9 cellular contexts compared by ENCODE assay signal in genomic region chr18:26225022-26225693, GRCh38. TPM values are rescaled to one million over a fixed set of nuclear protein-coding genes. Genes with fewer than 3 reads are reported as not detected.
DNase-seq lines count a peak whose midpoint lies in the region; ATAC-seq, FAIRE-seq and TF ChIP-seq lines count a peak whose summit lies in the region.
"Had no signal": no experiment of that assay in that cellular context is flagged by ENCODE, and none has a peak within 500 bp of the region (broad histone marks: within the 10 kb centered on the region; RNA-seq: fewer than 3 reads in every experiment).

No MANE protein-coding gene starts in this region.

- ATAC-seq in SK-N-SH treated with all-trans-retinoic acid at 6 μM for 48 hours = no peak
- ATAC-seq in K562 = no peak

- H3K4me1 ChIP-seq in SK-N-SH (ENCODE audit: control insufficient read depth in 1 of 2, insufficient read depth in 2 of 2, low read depth in 1 of 2, low read length in 1 of 2) = peaks cover 0 to 3% of the 10 kb centered on the region in 2 experiments; a peak in 2 of 4 replicates
- peaks cover 10 to 27% of the 10 kb centered on the region in 2 experiments; a peak in 4 of 5 replicates for H3K4me1 ChIP-seq in K562 (replicated peaks in 1 of 2; ENCODE audit: control insufficient read depth in 2 of 2, insufficient read depth in 2 of 2, low read length in 2 of 2)
- H3K4me1 ChIP-seq in osteoblast (ENCODE audit: insufficient read depth, low read length) = peaks cover 4% of the 10 kb centered on the region

- H3K27me3 ChIP-seq in SK-N-SH (ENCODE audit: insufficient read depth) (no peaks in the 10 kb centered on the region), K562 (ENCODE audit: control insufficient read depth in 2 of 2, insufficient read depth in 2 of 2, low read length in 2 of 2) (peaks cover 0 to 2% of the 10 kb centered on the region in 2 experiments; a peak in 2 of 5 replicates), osteoblast (ENCODE audit: insufficient read depth, low read length) (no peaks in the 10 kb centered on the region)

- H3K9me2 ChIP-seq in SK-N-SH = no peaks in the 10 kb centered on the region

- H3K79me2 ChIP-seq in SK-N-SH (ENCODE audit: insufficient read depth) = no peaks in the 10 kb centered on the region
- H3K79me2 ChIP-seq in K562 (ENCODE audit: control insufficient read depth, insufficient read depth, low read length) = peaks cover 36% of the 10 kb centered on the region
- no peaks in the 10 kb centered on the region for H3K79me2 ChIP-seq in osteoblast (ENCODE audit: insufficient read depth, low read length)

- H4K20me1 ChIP-seq in SK-N-SH (ENCODE audit: insufficient read depth) (no peaks in the 10 kb centered on the region), K562 (replicated peaks; ENCODE audit: control insufficient read depth, insufficient read depth, low read length) (no peaks in the 10 kb centered on the region), osteoblast (ENCODE audit: insufficient read depth, low read length) (no peaks in the 10 kb centered on the region)

- TF ChIP-seq EP300 in SK-N-SH (IDR thresholded peaks at IDR 0.05; ENCODE audit: borderline replicate concordance in 1 of 2, low read depth in 1 of 2, low read length in 1 of 2) (no peak), K562 (IDR thresholded peaks at IDR 0.05; ENCODE audit: low read length) (no peak)

- POLR2A ChIA-PET in SK-N-SH (lab: Yijun Ruan, JAX) = no interaction called here
- POLR2A ChIA-PET in K562 (lab: Yijun Ruan, JAX) = interaction anchor here (1.1 to 2.2 kb wide), 2 partner anchors 10 kb away, joined by 3 to 10 read pairs; no protein-coding TSS in a partner anchor

- TF ChIP-seq POLR2A in K562 (conservative IDR thresholded peaks at IDR 0.05) = no peak

- CTCF ChIA-PET in SK-N-SH (lab: Yijun Ruan, JAX) (interaction anchor here (0.7 kb wide), 1 partner anchor 322 kb away, joined by 3 read pairs; no protein-coding TSS in a partner anchor), K562 (lab: Yijun Ruan, JAX; ENCODE audit: low intra/inter-chr PET ratio) (no interaction called here)

- H3K9ac ChIP-seq in SK-N-SH (peak overlapping the region; percentile 53; the same call in 1 of the 2 replicates), K562 (ENCODE audit: insufficient read depth in 1 of 2, low read depth in 2 of 2, low read length in 2 of 2) (no peak overlapping the region; a peak in 1 of 4 replicates)

- H3K27ac ChIP-seq in SK-N-SH (ENCODE audit: low read depth in 2 of 2, low read length in 1 of 2) (no peak overlapping the region), K562 (ENCODE audit: extremely low read depth, low read depth, low read length) (no peak overlapping the region), osteoblast (ENCODE audit: low read depth, low read length) (no peak overlapping the region)

- H3K9me3 ChIP-seq in SK-N-SH (no peaks in the 10 kb centered on the region), K562 (replicated peaks; ENCODE audit: control insufficient read depth, insufficient read depth, low read depth, low read length) (no peaks in the 10 kb centered on the region), osteoblast (ENCODE audit: low read depth, low read length) (no peaks in the 10 kb centered on the region)

- DNase-seq in SK-N-SH = no peak
- peak; percentile 38 for DNase-seq in M059J (ENCODE audit: low read depth)
- DNase-seq in K562 (ENCODE audit: extremely low read depth in 1 of 4, low spot score in 3 of 4) = no peak
- no peak for DNase-seq in osteoblast (ENCODE audit: insufficient read length, low spot score, missing footprints)
- no peak for DNase-seq in iPS-NIHi11 (ENCODE audit: low spot score)
- DNase-seq in HK-2 (ENCODE audit: unreplicated experiment) = no peak
- DNase-seq in ACHN = no peak
- DNase-seq: stimulated activated naive CD4-positive, alpha-beta T cell treated with Interleukin-2 at 50 U/mL for 16 hours had no signal

- H3K9me1 ChIP-seq in K562 (ENCODE audit: control insufficient read depth, insufficient read depth, low read length) = no peaks in the 10 kb centered on the region

- H3K36me3 ChIP-seq in SK-N-SH (replicated peaks in 1 of 2; ENCODE audit: control insufficient read depth in 1 of 2, insufficient read depth in 2 of 2, low read length in 1 of 2) = no peaks in the 10 kb centered on the region
- peaks cover 1% of the 10 kb centered on the region; the same call in 2 of the 3 replicates for H3K36me3 ChIP-seq in K562 (ENCODE audit: control insufficient read depth, insufficient read depth, low read length)
- no peaks in the 10 kb centered on the region for H3K36me3 ChIP-seq in osteoblast (ENCODE audit: insufficient read depth, low read length)

- intact Hi-C loops in K562 (cut with micrococcal nuclease) = loop anchor here (5.0 kb wide), 2 partner anchors 47 to 72 kb away; no protein-coding TSS in a partner anchor

- no TSS peak for BruUV-seq in K562 (replicated peaks; lab: Mats Ljungman, UMichigan)

- H3F3A ChIP-seq in SK-N-SH (replicated peaks; ENCODE audit: insufficient read depth) = peaks cover 4% of the 10 kb centered on the region

- TF ChIP-seq RAD21 in SK-N-SH (IDR thresholded peaks at IDR 0.05; ENCODE audit: low read length) (no peak), K562 (CRISPR knock-in tag; conservative IDR thresholded peaks at IDR 0.05 in 1 of 2, IDR thresholded peaks at IDR 0.05 in 1 of 2) (no peak)

- H3K4me3 ChIP-seq in SK-N-SH (ENCODE audit: low read depth in 2 of 2, low read length in 1 of 2) (no peak overlapping the region), K562 (no peak overlapping the region), osteoblast (ENCODE audit: insufficient read depth, low read length) (no peak overlapping the region)

- WGBS in SK-N-SH (ENCODE audit: low lambda C conversion rate) = 84% methylated on average over 7 of the region's 7 CpGs
- 56% methylated on average over 7 of the region's 7 CpGs for WGBS in K562 (ENCODE audit: insufficient coverage, low coverage, missing lambda C conversion rate)

- H3K4me2 ChIP-seq in SK-N-SH (peak overlapping the region; percentile 97; the same call in 1 of the 2 replicates), K562 (ENCODE audit: insufficient read depth, low read length) (no peak overlapping the region), osteoblast (ENCODE audit: insufficient read depth, low read length) (peak overlapping the region; percentile 93)

- peak overlapping the region; percentile 98; the same call in 1 of the 2 replicates for H2AFZ ChIP-seq in SK-N-SH (ENCODE audit: low read depth)
- H2AFZ ChIP-seq in K562 (ENCODE audit: low read depth, low read length) = peak overlapping the region; percentile 88
- H2AFZ ChIP-seq in osteoblast (ENCODE audit: low read length) = no peak overlapping the region

- in situ Hi-C loops in K562 (cut with MboI) (no loop called here), ACHN (cut with HindIII; ENCODE audit: low pct_ligation_motif_present, low pct_unique_long_range_greater_than_20kb, low sequenced_read_pairs) (no loop called here)

- TF ChIP-seq CTCF in SK-N-SH (IDR thresholded peaks at IDR 0.05) (no peak), K562 (IDR thresholded peaks at IDR 0.05 in 2 of 3, conservative IDR thresholded peaks at IDR 0.05 in 1 of 3; ENCODE audit: insufficient read depth in 2 of 3, low read depth in 1 of 3, low read length in 3 of 3) (no peak), osteoblast (IDR thresholded peaks at IDR 0.05; ENCODE audit: extremely low read depth, low read depth, low read length) (no peak)

- FAIRE-seq in K562 (lab: Jason Lieb, UNC) = no peak

TF ChIP-seq in SK-N-SH, 30 proteins besides CTCF, POLR2A, EP300 and RAD21:
- no peak for TF ChIP-seq FOSL2 (IDR thresholded peaks at IDR 0.05; ENCODE audit: borderline replicate concordance, low read depth)
TF ChIP-seq in SK-N-SH: peak in this region for 0.

TF ChIP-seq in SK-N-SH treated with all-trans-retinoic acid at 6 μM for 48 hours, 23 proteins besides CTCF, POLR2A, EP300 and RAD21:
- no peak for TF ChIP-seq ZNF70 (CRISPR knock-in tag; IDR thresholded peaks at IDR 0.05)

TF ChIP-seq in K562, 482 proteins besides CTCF, POLR2A, EP300 and RAD21 (continues in another document):
- no peak for TF ChIP-seq MTF1 (CRISPR knock-in tag; IDR thresholded peaks at IDR 0.05; ENCODE audit: borderline replicate concordance)
- TF ChIP-seq CREB3 (tag; conservative IDR thresholded peaks at IDR 0.05; ENCODE audit: low read depth) = no peak
- TF ChIP-seq E2F3 (CRISPR knock-in tag; IDR thresholded peaks at IDR 0.05) = no peak
- no peak for TF ChIP-seq C11orf30 (IDR thresholded peaks at IDR 0.05; ENCODE audit: low read depth)

RNA-seq across cellular contexts. Expression of gene TAF4B, which starts 1.1 kb away (rescaled TPM):
- 1.3 and 1.6 TPM in 2 replicates for polyA plus RNA-seq in SK-N-SH (2012; rRNA removed)
- 1.9 TPM in 2 replicates for polyA plus RNA-seq in SK-N-SH (2012; cell fraction: cytosol; rRNA removed)
- polyA plus RNA-seq in SK-N-SH (2012; cell fraction: nucleus; rRNA removed) = 0.95 and 1.5 TPM in 2 replicates
- total RNA-seq in M059J (2014; rRNA removed; shearing (Covaris generic)) = 3.8 and 4.0 TPM in 2 replicates
- 31.1 and 42.4 TPM in 2 replicates for total RNA-seq in K562 (2011; cell fraction: chromatin; rRNA removed; ENCODE audit: low replicate concordance)
- 35.7 and 38.6 TPM in 2 replicates for total RNA-seq in K562 (2011; cell fraction: nucleolus; rRNA removed)
- 24.4 and 28.5 TPM in 2 replicates for total RNA-seq in K562 (2011; cell fraction: nucleoplasm; rRNA removed)
- total RNA-seq in K562 (2014; rRNA removed) = 19.9 and 21.4 TPM in 2 replicates
- total RNA-seq in K562 (2014; rRNA removed; fragmentation: Illumina TruSeq; extraction: Trizol) = 25.3 and 30.4 TPM in 2 replicates
- 17.2 and 18.0 TPM in 2 replicates for total RNA-seq in K562 (2015; rRNA removed; fragmentation: Illumina TruSeq; extraction: Trizol)
- 19.2 and 22.1 TPM in 2 replicates for total RNA-seq in K562 (2021)
- polyA plus RNA-seq in K562 (2011; rRNA removed) = 15.8 and 21.0 TPM in 2 replicates
- 8.8 and 10.3 TPM in 2 replicates for polyA plus RNA-seq in K562 (2011; cell fraction: cytosol; rRNA removed)
- 15.6 and 16.8 TPM in 2 replicates for polyA plus RNA-seq in K562 (2011; cell fraction: nucleus; rRNA removed)
- polyA plus RNA-seq in K562 (2012) = 7.6 and 8.9 TPM in 2 replicates
- 18.8 and 20.5 TPM in 2 replicates for polyA plus RNA-seq in K562 (2014; fragmentation: Illumina TruSeq; extraction: Trizol)
- 1 to 10 TPM; 4.5 to 5.8 TPM for polyA plus RNA-seq in K562 (2014; fragmentation: Nextera tagmentation; extraction: Ambion mirVana)
- polyA plus RNA-seq in K562 (2014; rRNA removed) = 12.8 and 15.6 TPM in 2 replicates
- polyA minus RNA-seq in K562 (2011; rRNA and poly(A)+ RNA removed) = 36.5 and 37.0 TPM in 2 replicates
- 15.6 and 17.4 TPM in 2 replicates for polyA minus RNA-seq in K562 (2011; cell fraction: cytosol; rRNA and poly(A)+ RNA removed)
- polyA minus RNA-seq in K562 (2011; cell fraction: nucleus; rRNA and poly(A)+ RNA removed) = 34.3 and 49.5 TPM in 2 replicates
- total RNA-seq in osteoblast = 4.7 and 5.1 TPM in 2 replicates
